ENCODE assay signal across 17 cellular contexts in genomic region chr2:127658641-127659407, GRCh38. TPM values are rescaled to one million over a fixed set of nuclear protein-coding genes. Genes with fewer than 3 reads are reported as not detected.
A peak's percentile ranks its signal among the peaks of the same experiment; 100 is the strongest.
DNase-seq lines count a peak whose midpoint lies in the region; ATAC-seq and TF ChIP-seq lines count a peak whose summit lies in the region.
"Had no signal": no experiment of that assay in that cellular context is flagged by ENCODE, and none has a peak within 500 bp of the region (broad histone marks: within the 10 kb centered on the region; RNA-seq: fewer than 3 reads in every experiment).

No MANE protein-coding gene starts in this region.

- H3K9ac ChIP-seq in PC-3 (ENCODE audit: low read length): no peak overlapping the region

- no peaks in the 10 kb centered on the region for H3K9me3 ChIP-seq in BE2C
- H3K9me3 ChIP-seq in psoas muscle: no peaks in the 10 kb centered on the region
- H3K9me3 ChIP-seq in PC-3 (ENCODE audit: low read length): no peaks in the 10 kb centered on the region

- H3K27me3 ChIP-seq in BE2C (peaks cover 1% of the 10 kb centered on the region; the same call in 1 of the 2 replicates), psoas muscle (ENCODE audit: insufficient read depth in 3 of 3, low read length in 2 of 3) (no peaks in the 10 kb centered on the region), PC-3 (ENCODE audit: low read length) (no peaks in the 10 kb centered on the region)

- H3K9me2 ChIP-seq in PC-3 (replicated peaks; ENCODE audit: low read length): no peaks in the 10 kb centered on the region

- no peaks in the 10 kb centered on the region for H3K4me1 Mint-ChIP-seq in activated CD4-positive, alpha-beta T cell treated with anti-CD3 and anti-CD28 coated beads, Interleukin-2, amount 10 ng/mL, durations not matched to agents 24 days and 14 days
- H3K4me1 Mint-ChIP-seq: activated naive CD4-positive, alpha-beta T cell treated with anti-CD3 and anti-CD28 coated beads, Interleukin-2, amount 50 U/mL, for 24 hours had no signal

- no peaks in the 10 kb centered on the region for H3F3A ChIP-seq in PC-3 (ENCODE audit: low read length, unreplicated experiment)

- H3K4me2 ChIP-seq in PC-3 (ENCODE audit: low read length): no peak overlapping the region

- TF ChIP-seq CTCF in BE2C (IDR thresholded peaks at IDR 0.05; ENCODE audit: low read depth, low read length) (no peak), psoas muscle (IDR thresholded peaks at IDR 0.05) (no peak), PC-3 (conservative IDR thresholded peaks at IDR 0.05; ENCODE audit: low read depth, low read length) (no peak)

- peaks cover 15% of the 10 kb centered on the region for H3K27me3 Mint-ChIP-seq in activated CD4-positive, alpha-beta T cell treated with anti-CD3 and anti-CD28 coated beads, Interleukin-2, amount 10 ng/mL, durations not matched to agents 24 days and 14 days

- no peak overlapping the region for H3K4me3 Mint-ChIP-seq in activated CD4-positive, alpha-beta T cell treated with anti-CD3 and anti-CD28 coated beads, Interleukin-2, amount 10 ng/mL, durations not matched to agents 24 days and 14 days
- H3K4me3 Mint-ChIP-seq: activated naive CD4-positive, alpha-beta T cell treated with anti-CD3 and anti-CD28 coated beads, Interleukin-2, amount 50 U/mL, for 24 hours had no signal

- CTCF ChIA-PET in PC-3 (lab: Charles Lee): no interaction called here

- no peaks in the 10 kb centered on the region for H3K36me3 Mint-ChIP-seq in activated CD4-positive, alpha-beta T cell treated with anti-CD3 and anti-CD28 coated beads, Interleukin-2, amount 10 ng/mL, durations not matched to agents 24 days and 14 days (ENCODE audit: low read depth)

- no peaks in the 10 kb centered on the region for H3K9me3 Mint-ChIP-seq in activated CD4-positive, alpha-beta T cell treated with anti-CD3 and anti-CD28 coated beads, Interleukin-2, amount 10 ng/mL, durations not matched to agents 24 days and 14 days
- H3K9me3 Mint-ChIP-seq: activated naive CD4-positive, alpha-beta T cell treated with anti-CD3 and anti-CD28 coated beads, Interleukin-2, amount 50 U/mL, for 24 hours had no signal

- no peak overlapping the region for H2AFZ ChIP-seq in PC-3 (ENCODE audit: low read length)

- DNase-seq in BE2C (peak; percentile 1), left ventricle myocardium superior (peak; percentile 44), psoas muscle (peak in 1 of 2 donors; percentile 14), PC-3 (no peak), NCI-H510A treated with DMSO at 0.1 percent for 48 hours (lab: John Stamatoyannopoulos, UW) (no peak)
- no peak for DNase-seq in activated CD4-positive, alpha-beta T cell treated with anti-CD3 and anti-CD28 coated beads, Interleukin-2, amount 10 ng/mL, durations not matched to agents 24 days and 14 days
- DNase-seq: COR-L47; cortex of kidney; NCI-H1048; NCI-H226; stimulated activated CD4-positive, alpha-beta T cell treated with anti-CD3 and anti-CD28 coated beads, Interleukin-4, amount 100 ng/mL, for 4 hours; stimulated activated naive CD4-positive, alpha-beta T cell treated with Interleukin-2 at 50 U/mL for 16 hours had no signal

- intact Hi-C loops in left ventricle myocardium superior (cut with micrococcal nuclease): no loop called here
- intact Hi-C loops in psoas muscle (cut with DNase I): loop anchor here (10.0 kb wide), 2 partner anchors 124 to 134 kb away; partner anchors contain the start of genes IWS1 (in 1 of the 2) and MYO7B (in 1 of the 2)
- intact Hi-C loops in activated CD4-positive, alpha-beta T cell treated with anti-CD3 and anti-CD28 coated beads, Interleukin-2, amount 10 ng/mL, durations not matched to agents 24 days and 14 days (cut with micrococcal nuclease): no loop called here
- intact Hi-C loops in PC-3 (cut with micrococcal nuclease): no loop called here

- no peaks in the 10 kb centered on the region for H3K36me3 ChIP-seq in BE2C
- H3K36me3 ChIP-seq in psoas muscle (ENCODE audit: insufficient read depth in 1 of 2, low read depth in 1 of 2): peaks cover 0 to 4% of the 10 kb centered on the region in 2 donors
- H3K36me3 ChIP-seq in PC-3 (ENCODE audit: low read depth, low read length): no peaks in the 10 kb centered on the region

- whole genome bisulfite sequencing in psoas muscle, 3 donors: 77 to 83% (median 80%) methylated on average over 20 of the region's 20 CpGs

- H3K4me3 ChIP-seq in BE2C (ENCODE audit: low read depth, low read length) (no peak overlapping the region), psoas muscle (no peak overlapping the region), PC-3 (ENCODE audit: low read length) (no peak overlapping the region)

- BruUV-seq in PC-3 (replicated peaks; lab: Mats Ljungman, UMichigan): no TSS peak

- H3K27ac Mint-ChIP-seq in activated CD4-positive, alpha-beta T cell treated with anti-CD3 and anti-CD28 coated beads, Interleukin-2, amount 10 ng/mL, durations not matched to agents 24 days and 14 days: no peak overlapping the region
- H3K27ac Mint-ChIP-seq: activated naive CD4-positive, alpha-beta T cell treated with anti-CD3 and anti-CD28 coated beads, Interleukin-2, amount 50 U/mL, for 24 hours had no signal

- H3K4me1 ChIP-seq in BE2C (no peaks in the 10 kb centered on the region), psoas muscle (peaks cover 6% of the 10 kb centered on the region), PC-3 (ENCODE audit: insufficient read depth, low read length) (no peaks in the 10 kb centered on the region)

- ATAC-seq in left ventricle myocardium superior (no peak), psoas muscle (no peak), PC-3 (no peak), GM18909 (IDR thresholded peaks at IDR 0.05; ENCODE audit: poor library complexity, unreplicated experiment) (no peak)

- no peaks in the 10 kb centered on the region for H4K20me1 ChIP-seq in PC-3 (ENCODE audit: low read length)

- H3K27ac ChIP-seq in angular gyrus (ENCODE audit: low read depth, low read length): peak overlapping the region; percentile 17
- H3K27ac ChIP-seq in psoas muscle: peak overlapping the region; percentile 32
- H3K27ac ChIP-seq in PC-3 (ENCODE audit: low read length): no peak overlapping the region

- POLR2A ChIA-PET in PC-3 (lab: Charles Lee; ENCODE audit: unreplicated experiment): no interaction called here

- H3K79me2 ChIP-seq in PC-3 (ENCODE audit: low read length): no peaks in the 10 kb centered on the region

RNA-seq across cellular contexts. Expression of gene GPR17, which starts 12.9 kb away (rescaled TPM):
- not detected for polyA plus RNA-seq in BE2C (2012; ENCODE audit: insufficient read depth, insufficient read length, low read depth)
- total RNA-seq in left ventricle myocardium superior (0.25 TPM), psoas muscle (under 1 TPM in 1 of 4 donors, not detected in 3; 0.17 TPM), PC-3 (2014; rRNA removed) (0.92 and 1.0 TPM in 2 replicates)
- under 1 TPM; 0.14 to 0.35 (median 0.21) TPM for polyA plus RNA-seq in psoas muscle
- not detected in 2 replicates for total RNA-seq in activated CD4-positive, alpha-beta T cell treated with anti-CD3 and anti-CD28 coated beads, Interleukin-2, amount 10 ng/mL, durations not matched to agents 24 days and 14 days
- total RNA-seq: G401, renal cortical epithelial cell had no signal

RNA-seq across cellular contexts. Expression of gene LIMS2, which starts 16.5 kb away (rescaled TPM):
- 3.2 TPM for polyA plus RNA-seq in BE2C (2012; ENCODE audit: insufficient read depth, insufficient read length, low read depth)
- total RNA-seq in left ventricle myocardium superior: 274 TPM
- 10 to 100 TPM in 3 of 4 donors, 1 to 10 TPM in 1; 9.3 to 31.8 (median 20.5) TPM for total RNA-seq in psoas muscle
- 10 to 100 TPM; 12.1 to 16.4 (median 12.9) TPM for polyA plus RNA-seq in psoas muscle
- 7.2 and 8.4 TPM in 2 replicates for total RNA-seq in activated CD4-positive, alpha-beta T cell treated with anti-CD3 and anti-CD28 coated beads, Interleukin-2, amount 10 ng/mL, durations not matched to agents 24 days and 14 days
- 4.6 and 5.0 TPM in 2 replicates for total RNA-seq in PC-3 (2014; rRNA removed)

RNA-seq across cellular contexts. Expression of gene SFT2D3, which starts 42.5 kb away (rescaled TPM):
- polyA plus RNA-seq in BE2C (2012; ENCODE audit: insufficient read depth, insufficient read length, low read depth): 2.0 TPM
- total RNA-seq in left ventricle myocardium superior: 3.1 TPM
- total RNA-seq in psoas muscle: 1 to 10 TPM; 1.6 to 3.7 (median 2.1) TPM
- polyA plus RNA-seq in psoas muscle: 1 to 10 TPM; 1.5 to 4.1 (median 2.5) TPM
- total RNA-seq in activated CD4-positive, alpha-beta T cell treated with anti-CD3 and anti-CD28 coated beads, Interleukin-2, amount 10 ng/mL, durations not matched to agents 24 days and 14 days: 5.9 and 6.3 TPM in 2 replicates
- total RNA-seq in PC-3 (2014; rRNA removed): 4.2 and 5.4 TPM in 2 replicates

Comparison
In these comparisons a context has a peak if more than half of its experiments do, and no peak if none do; other contexts are left out.
1. DNase-seq: peak in BE2C (single experiment) and left ventricle myocardium superior (single experiment); none in activated CD4-positive, alpha-beta T cell treated with anti-CD3 and anti-CD28 coated beads, Interleukin-2, amount 10 ng/mL, durations not matched to agents 24 days and 14 days (single experiment), PC-3 (single experiment) and NCI-H510A treated with DMSO at 0.1 percent for 48 hours (single experiment).
2. intact Hi-C loops: an anchor here in psoas muscle (10.0 kb wide); none called in left ventricle myocardium superior, activated CD4-positive, alpha-beta T cell treated with anti-CD3 and anti-CD28 coated beads, Interleukin-2, amount 10 ng/mL, durations not matched to agents 24 days and 14 days and PC-3.